In the genomic region with DNA sequence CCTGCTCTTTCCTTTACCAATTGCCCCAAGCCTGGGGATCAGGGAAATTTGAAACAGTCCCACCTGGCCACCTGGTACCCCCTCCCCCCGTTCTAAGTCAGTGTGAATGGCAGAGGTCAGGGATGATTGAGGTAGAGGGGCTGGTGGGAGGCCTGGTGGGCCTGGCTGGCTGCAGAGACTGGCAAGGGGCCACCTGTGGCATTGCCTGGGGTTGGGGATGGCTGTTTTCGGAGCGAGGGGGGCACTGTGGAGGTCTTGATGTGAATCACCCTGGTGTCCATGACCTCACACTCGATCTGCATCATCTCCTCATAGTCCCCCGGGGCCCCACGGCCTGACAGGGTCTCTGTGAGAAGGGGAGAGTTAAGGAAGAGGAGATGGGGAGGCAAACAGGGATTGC, we compare ENCODE assay signal across 1 cellular context.
TF ChIP-seq lines count a peak whose summit lies in the region.

No MANE protein-coding gene starts in this region.

TF ChIP-seq in K562, 482 proteins besides CTCF, POLR2A, EP300 and RAD21:
- no peak for TF ChIP-seq CCAR2 (IDR thresholded peaks at IDR 0.05; ENCODE audit: low read depth, low read length)
- TF ChIP-seq MYBL2 (IDR thresholded peaks at IDR 0.05; ENCODE audit: low read depth), result no peak
- TF ChIP-seq MYBL2 (CRISPR knock-in tag; IDR thresholded peaks at IDR 0.05; ENCODE audit: borderline replicate concordance), result no peak
- TF ChIP-seq, protein P1, sequence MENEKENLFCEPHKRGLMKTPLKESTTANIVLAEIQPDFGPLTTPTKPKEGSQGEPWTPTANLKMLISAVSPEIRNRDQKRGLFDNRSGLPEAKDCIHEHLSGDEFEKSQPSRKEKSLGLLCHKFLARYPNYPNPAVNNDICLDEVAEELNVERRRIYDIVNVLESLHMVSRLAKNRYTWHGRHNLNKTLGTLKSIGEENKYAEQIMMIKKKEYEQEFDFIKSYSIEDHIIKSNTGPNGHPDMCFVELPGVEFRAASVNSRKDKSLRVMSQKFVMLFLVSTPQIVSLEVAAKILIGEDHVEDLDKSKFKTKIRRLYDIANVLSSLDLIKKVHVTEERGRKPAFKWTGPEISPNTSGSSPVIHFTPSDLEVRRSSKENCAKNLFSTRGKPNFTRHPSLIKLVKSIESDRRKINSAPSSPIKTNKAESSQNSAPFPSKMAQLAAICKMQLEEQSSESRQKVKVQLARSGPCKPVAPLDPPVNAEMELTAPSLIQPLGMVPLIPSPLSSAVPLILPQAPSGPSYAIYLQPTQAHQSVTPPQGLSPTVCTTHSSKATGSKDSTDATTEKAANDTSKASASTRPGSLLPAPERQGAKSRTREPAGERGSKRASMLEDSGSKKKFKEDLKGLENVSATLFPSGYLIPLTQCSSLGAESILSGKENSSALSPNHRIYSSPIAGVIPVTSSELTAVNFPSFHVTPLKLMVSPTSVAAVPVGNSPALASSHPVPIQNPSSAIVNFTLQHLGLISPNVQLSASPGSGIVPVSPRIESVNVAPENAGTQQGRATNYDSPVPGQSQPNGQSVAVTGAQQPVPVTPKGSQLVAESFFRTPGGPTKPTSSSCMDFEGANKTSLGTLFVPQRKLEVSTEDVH (IDR thresholded peaks at IDR 0.05; ENCODE audit: low read depth, partially characterized antibody), result no peak
- TF ChIP-seq HINFP (tag; conservative IDR thresholded peaks at IDR 0.05; ENCODE audit: low read depth), result no peak
- TF ChIP-seq U2AF1 (optimal IDR thresholded peaks at IDR 0.05; ENCODE audit: low read depth, low read length), result no peak
- no peak for TF ChIP-seq TCFL5 (CRISPR knock-in tag; conservative IDR thresholded peaks at IDR 0.05)
- TF ChIP-seq U2AF2 (optimal IDR thresholded peaks at IDR 0.05; ENCODE audit: low read depth, low read length), result no peak
- TF ChIP-seq RBM17 (IDR thresholded peaks at IDR 0.05; ENCODE audit: borderline replicate concordance, low read depth, low read length), result no peak
- TF ChIP-seq MEIS2 (IDR thresholded peaks at IDR 0.05; ENCODE audit: partially characterized antibody), result no peak
